ENCODE assay signal across 14 cellular contexts in genomic region chr2:37583867-37584266, GRCh38.
DNase-seq lines count a peak whose midpoint lies in the region; TF ChIP-seq lines count a peak whose summit lies in the region.
"Had no signal": no experiment of that assay in that cellular context is flagged by ENCODE, and none has a peak within 500 bp of the region (broad histone marks: within the 10 kb centered on the region; RNA-seq: fewer than 3 reads in every experiment).

No MANE protein-coding gene starts in this region.

- CTCF ChIA-PET in Caco-2 (lab: Charles Lee), result interaction anchor here (0.7 kb wide), 1 partner anchor 611 kb away, joined by 3 read pairs; no protein-coding TSS in a partner anchor

- DNase-seq in Caco-2, result peak in 1 of 2 experiments; percentile 32
- DNase-seq in RPMI7951 (ENCODE audit: low read depth), result peak; percentile 80
- peak; percentile 65 for DNase-seq in dermis blood vessel endothelial cell
- DNase-seq in osteoblast (ENCODE audit: insufficient read length, low spot score, missing footprints), result no peak
- DNase-seq in epidermal melanocyte (ENCODE audit: insufficient read length, low spot score), result no peak
- no peak for DNase-seq in DMS114 treated with DMSO at 0.1 percent for 48 hours (lab: John Stamatoyannopoulos, UW; ENCODE audit: unreplicated experiment)
- DNase-seq in hippocampal formation (lab: John Stamatoyannopoulos, UW), result no peak
- DNase-seq in NCI-H1930 (lab: John Stamatoyannopoulos, UW), result no peak
- DNase-seq: activated T-cell treated with anti-CD3 and anti-CD28 coated beads for 4 hours, DMS79, occipital lobe, T-helper 9 cell, thyroid gland had no signal

- H3K36me3 Mint-ChIP-seq in Caco-2 (ENCODE audit: insufficient read depth, unreplicated experiment), result no peaks in the 10 kb centered on the region

- H3K27me3 Mint-ChIP-seq in Caco-2 (ENCODE audit: insufficient read depth, unreplicated experiment), result no peaks in the 10 kb centered on the region

- no peak overlapping the region for H3K4me3 ChIP-seq in Caco-2 (ENCODE audit: low read depth, low read length)
- no peak overlapping the region for H3K4me3 ChIP-seq in osteoblast (ENCODE audit: insufficient read depth, low read length)
- H3K4me3 ChIP-seq: coronary artery, thyroid gland had no signal

- peak overlapping the region; percentile 43 for H3K27ac Mint-ChIP-seq in Caco-2 (ENCODE audit: unreplicated experiment)

- intact Hi-C loops in Caco-2 (cut with micrococcal nuclease; ENCODE audit: unreplicated experiment), result loop anchor here (1.0 kb wide), 1 partner anchor 14 kb away; no protein-coding TSS in a partner anchor

- H2AFZ ChIP-seq in osteoblast (ENCODE audit: low read length), result no peak overlapping the region

- H4K20me1 ChIP-seq in osteoblast (ENCODE audit: insufficient read depth, low read length), result no peaks in the 10 kb centered on the region

- peaks cover 37% of the 10 kb centered on the region for H3K4me1 Mint-ChIP-seq in Caco-2 (ENCODE audit: low read depth, unreplicated experiment)

- H3K79me2 ChIP-seq in osteoblast (ENCODE audit: insufficient read depth, low read length), result no peaks in the 10 kb centered on the region

- H3K4me2 ChIP-seq in osteoblast (ENCODE audit: insufficient read depth, low read length), result peak overlapping the region; percentile 30

- TF ChIP-seq CTCF in Caco-2 (IDR thresholded peaks at IDR 0.05; ENCODE audit: insufficient read depth in 1 of 2, low read depth in 1 of 2, low read length in 1 of 2, severe bottlenecking in 1 of 2, unreplicated experiment in 1 of 2), result no peak
- no peak for TF ChIP-seq CTCF in osteoblast (IDR thresholded peaks at IDR 0.05; ENCODE audit: extremely low read depth, low read depth, low read length)

- no TSS peak for BruUV-seq in Caco-2 (replicated peaks; lab: Mats Ljungman, UMichigan)

- H3K9me3 ChIP-seq in Caco-2 (no peaks in the 10 kb centered on the region), osteoblast (ENCODE audit: low read depth, low read length) (no peaks in the 10 kb centered on the region)
- H3K9me3 ChIP-seq: thyroid gland had no signal

- POLR2A ChIA-PET in Caco-2 (lab: Charles Lee), result interaction anchor here (0.6 kb wide), 1 partner anchor 9 kb away, joined by 9 read pairs; no protein-coding TSS in a partner anchor

- peaks cover 9% of the 10 kb centered on the region for H3K9me3 Mint-ChIP-seq in Caco-2 (ENCODE audit: unreplicated experiment)

- H3K27me3 ChIP-seq in Caco-2 (replicated peaks; ENCODE audit: control insufficient read depth, insufficient read depth, low read length) (no peaks in the 10 kb centered on the region), osteoblast (ENCODE audit: insufficient read depth, low read length) (no peaks in the 10 kb centered on the region)
- H3K27me3 ChIP-seq: thyroid gland had no signal

- H3K4me1 ChIP-seq in Caco-2, result peaks cover 58% of the 10 kb centered on the region
- peaks cover 64% of the 10 kb centered on the region for H3K4me1 ChIP-seq in osteoblast (ENCODE audit: insufficient read depth, low read length)

- H3K36me3 ChIP-seq in Caco-2 (ENCODE audit: control insufficient read depth, insufficient read depth, low read length), result no peaks in the 10 kb centered on the region
- no peaks in the 10 kb centered on the region for H3K36me3 ChIP-seq in osteoblast (ENCODE audit: insufficient read depth, low read length)
- H3K36me3 ChIP-seq: thyroid gland had no signal

- peak overlapping the region; percentile 20 for H3K4me3 Mint-ChIP-seq in Caco-2 (ENCODE audit: unreplicated experiment)

- peak overlapping the region; percentile 70 for H3K27ac ChIP-seq in osteoblast (ENCODE audit: low read depth, low read length)
- H3K27ac ChIP-seq: thyroid gland had no signal

Comparison
In these comparisons a context has a peak if more than half of its experiments do, and no peak if none do; other contexts are left out.
1. DNase-seq: peak in RPMI7951 (single experiment) and dermis blood vessel endothelial cell (single experiment); none in osteoblast (single experiment), epidermal melanocyte (single experiment), DMS114 treated with DMSO at 0.1 percent for 48 hours (single experiment), hippocampal formation (0 of 2) and NCI-H1930 (0 of 2).